Comparison of ENCODE assay signal across 27 cellular contexts in genomic region chr10:85623758-85624157, GRCh38.
"Had no signal": no experiment of that assay in that cellular context is flagged by ENCODE, and none has a peak within 500 bp of the region (broad histone marks: within the 10 kb centered on the region; RNA-seq: fewer than 3 reads in every experiment).

No MANE protein-coding gene starts in this region.

- H3K36me3 Mint-ChIP-seq: activated naive CD4-positive, alpha-beta T cell treated with anti-CD3 and anti-CD28 coated beads, Interleukin-2, amount 50 U/mL, for 24 hours; activated naive CD8-positive, alpha-beta T cell treated with anti-CD3 and anti-CD28 coated beads for 36 hours had no signal

- H3K27ac Mint-ChIP-seq: activated B cell treated with CpG ODN at 0.5 μM for 24 hours; activated CD8-positive, alpha-beta T cell treated with anti-CD3 and anti-CD28 coated beads for 36 hours; activated naive CD4-positive, alpha-beta T cell treated with anti-CD3 and anti-CD28 coated beads, Interleukin-2, amount 50 U/mL, for 24 hours; activated naive CD8-positive, alpha-beta T cell treated with anti-CD3 and anti-CD28 coated beads for 36 hours; activated naive CD8-positive, alpha-beta T cell treated with anti-CD3 and anti-CD28 coated beads, Interleukin-2, amount 50 U/mL, for 24 hours; activated T-helper 17 cell treated with anti-CD3 and anti-CD28 coated beads, Interleukin-2, amount 50 U/mL, for 72 hours; T-helper 17 cell; T-helper 2 cell treated with Interferon-gamma antibody and Interleukin-4, amounts not matched to agents 5 μg/mL and 100 μg/mL, for 36 hours had no signal

- H3K36me3 ChIP-seq: adrenal gland, WERI-Rb-1 had no signal

- H3K9me3 ChIP-seq: adrenal gland, body of pancreas had no signal

- H3K27me3 ChIP-seq: adrenal gland, body of pancreas had no signal

- DNase-seq: activated B cell treated with CpG ODN at 0.5 μM for 24 hours; activated CD4-positive, alpha-beta T cell treated with anti-CD3 and anti-CD28 coated beads for 48 hours; activated CD4-positive, alpha-beta T cell treated with anti-CD3 and anti-CD28 coated beads, Interleukin-2, amount 50 U/mL, for 1 hour; activated CD4-positive, alpha-beta T cell treated with anti-CD3 and anti-CD28 coated beads, Interleukin-2, amount 50 U/mL, for 48 hours; activated CD8-positive, alpha-beta memory T cell treated with anti-CD3 and anti-CD28 coated beads for 24 hours; activated CD8-positive, alpha-beta T cell treated with anti-CD3 and anti-CD28 coated beads for 36 hours; activated effector memory CD4-positive, alpha-beta T cell treated with Interleukin-2 at 50 U/mL for 16 hours; activated gamma-delta T cell treated with Interleukin-2 at 50 U/mL for 16 hours; activated naive CD4-positive, alpha-beta T cell treated with Interleukin-2 at 50 U/mL for 16 hours; activated naive CD8-positive, alpha-beta T cell treated with anti-CD3 and anti-CD28 coated beads for 36 hours; activated naive CD8-positive, alpha-beta T cell treated with anti-CD3 and anti-CD28 coated beads, Interleukin-2, amount 50 U/mL, for 24 hours; activated T-cell treated with anti-CD3 and anti-CD28 coated beads, Interleukin-2, amount 50 U/mL, for 4 hours; adrenal gland; amygdala; aorta; body of pancreas; caudate nucleus; effector CD8-positive, alpha-beta T cell; foreskin fibroblast; T-helper 17 cell; T1000; WERI-Rb-1 had no signal

- H3K27me3 Mint-ChIP-seq: activated B cell treated with CpG ODN at 0.5 μM for 24 hours; activated naive CD4-positive, alpha-beta T cell treated with anti-CD3 and anti-CD28 coated beads, Interleukin-2, amount 50 U/mL, for 24 hours; activated naive CD8-positive, alpha-beta T cell treated with anti-CD3 and anti-CD28 coated beads for 36 hours; activated naive CD8-positive, alpha-beta T cell treated with anti-CD3 and anti-CD28 coated beads, Interleukin-2, amount 50 U/mL, for 24 hours had no signal

- H3K27ac ChIP-seq: adrenal gland, body of pancreas, WERI-Rb-1 had no signal

- H3K4me1 Mint-ChIP-seq: activated B cell treated with CpG ODN at 0.5 μM for 24 hours; activated naive CD8-positive, alpha-beta T cell treated with anti-CD3 and anti-CD28 coated beads for 36 hours; activated naive CD8-positive, alpha-beta T cell treated with anti-CD3 and anti-CD28 coated beads, Interleukin-2, amount 50 U/mL, for 24 hours; activated T-helper 17 cell treated with anti-CD3 and anti-CD28 coated beads, Interleukin-2, amount 50 U/mL, for 72 hours had no signal

- H3K4me3 ChIP-seq: adrenal gland, body of pancreas had no signal

- H3K9me3 Mint-ChIP-seq: activated B cell treated with CpG ODN at 0.5 μM for 24 hours; activated CD8-positive, alpha-beta T cell treated with anti-CD3 and anti-CD28 coated beads for 36 hours; activated naive CD4-positive, alpha-beta T cell treated with anti-CD3 and anti-CD28 coated beads, Interleukin-2, amount 50 U/mL, for 24 hours; activated naive CD8-positive, alpha-beta T cell treated with anti-CD3 and anti-CD28 coated beads for 36 hours; activated naive CD8-positive, alpha-beta T cell treated with anti-CD3 and anti-CD28 coated beads, Interleukin-2, amount 50 U/mL, for 24 hours; activated T-cell treated with anti-CD3 and anti-CD28 coated beads, Interleukin-2, amount 50 U/mL, for 4 hours; activated T-helper 17 cell treated with anti-CD3 and anti-CD28 coated beads, Interleukin-2, amount 50 U/mL, for 72 hours; T-helper 2 cell treated with Interferon-gamma antibody and Interleukin-4, amounts not matched to agents 5 μg/mL and 100 μg/mL, for 36 hours had no signal

- H3K4me3 Mint-ChIP-seq: activated B cell treated with CpG ODN at 0.5 μM for 24 hours; activated CD8-positive, alpha-beta T cell treated with anti-CD3 and anti-CD28 coated beads for 36 hours; activated naive CD4-positive, alpha-beta T cell treated with anti-CD3 and anti-CD28 coated beads, Interleukin-2, amount 50 U/mL, for 24 hours; activated naive CD8-positive, alpha-beta T cell treated with anti-CD3 and anti-CD28 coated beads for 36 hours; activated naive CD8-positive, alpha-beta T cell treated with anti-CD3 and anti-CD28 coated beads, Interleukin-2, amount 50 U/mL, for 24 hours; activated T-cell treated with anti-CD3 and anti-CD28 coated beads, Interleukin-2, amount 50 U/mL, for 4 hours; activated T-helper 17 cell treated with anti-CD3 and anti-CD28 coated beads, Interleukin-2, amount 50 U/mL, for 72 hours; T-helper 17 cell; T-helper 2 cell treated with Interferon-gamma antibody and Interleukin-4, amounts not matched to agents 5 μg/mL and 100 μg/mL, for 36 hours had no signal

- ATAC-seq: activated CD4-positive, CD25-positive, alpha-beta regulatory T cell treated with anti-CD3 and anti-CD28 coated beads, Interleukin-2, amount 50 U/mL, for 24 hours; activated CD8-positive, alpha-beta T cell treated with anti-CD3 and anti-CD28 coated beads for 36 hours; activated naive CD8-positive, alpha-beta T cell treated with anti-CD3 and anti-CD28 coated beads, Interleukin-2, amount 50 U/mL, for 24 hours; activated T-cell treated with anti-CD3 and anti-CD28 coated beads, Interleukin-2, amount 50 U/mL, for 4 hours; activated T-helper 17 cell treated with anti-CD3 and anti-CD28 coated beads, Interleukin-2, amount 50 U/mL, for 72 hours; body of pancreas; esophagus mucosa; T-helper 17 cell had no signal

- H3K4me1 ChIP-seq: adrenal gland, body of pancreas had no signal
